8 cellular contexts compared by ENCODE assay signal in genomic region chr3:182710557-182711157, GRCh38.
DNase-seq lines count a peak whose midpoint lies in the region; ATAC-seq, FAIRE-seq and TF ChIP-seq lines count a peak whose summit lies in the region.

No MANE protein-coding gene starts in this region.

- DNase-seq in AG10803 (ENCODE audit: low read depth) (peak; percentile 12), GM13976 (ENCODE audit: low spot score) (peak; percentile 50), PC-3 (peak; percentile 61), epithelial cell of esophagus (ENCODE audit: low read depth) (peak; percentile 30), pancreas (no peak), OCI-M2 (lab: John Stamatoyannopoulos, UW; ENCODE audit: unreplicated experiment) (no peak), NCI-H226 (no peak)

- H3K27me3 ChIP-seq in PC-3 (ENCODE audit: low read length) (no peaks in the 10 kb centered on the region), pancreas (no peaks in the 10 kb centered on the region)

- no peaks in the 10 kb centered on the region for H4K20me1 ChIP-seq in PC-3 (ENCODE audit: low read length)

- peak; percentile 41 for FAIRE-seq in pancreas (lab: Jason Lieb, UNC)

- ATAC-seq in HG03432 (IDR thresholded peaks at IDR 0.05; ENCODE audit: unreplicated experiment) (peak; percentile 64), PC-3 (peak; percentile 64), pancreas (peak in 3 of 4 donors; percentile 51 to 67 (median 58))

- H3K4me1 ChIP-seq in PC-3 (ENCODE audit: insufficient read depth, low read length) (0 out of 2 replicates have a peak, but pooled peaks cover 3% of the 10 kb centered on the region), pancreas (peaks cover 3 to 13% (median 11%) of the 10 kb centered on the region in 3 donors)

- H3K36me3 ChIP-seq in PC-3 (ENCODE audit: low read depth, low read length) (no peaks in the 10 kb centered on the region), pancreas (no peaks in the 10 kb centered on the region)

- TF ChIP-seq CTCF in AG10803 (conservative IDR thresholded peaks at IDR 0.05; ENCODE audit: low read length) (peak; percentile 68), GM13976 (IDR thresholded peaks at IDR 0.05; ENCODE audit: borderline replicate concordance, control extremely low read depth, extremely low read depth, insufficient read depth, missing control alignments) (peak; percentile 40), PC-3 (conservative IDR thresholded peaks at IDR 0.05; ENCODE audit: low read depth, low read length) (peak; percentile 86), epithelial cell of esophagus (IDR thresholded peaks at IDR 0.05; ENCODE audit: insufficient read depth, low read depth, low read length, missing control alignments) (peak; percentile 64), pancreas (IDR thresholded peaks at IDR 0.05) (peak in 2 of 4 donors; percentile 43 to 46)

- in situ Hi-C loops in GM13976 (cut with MboI; ENCODE audit: low sequenced_read_pairs, unreplicated experiment): loop anchor here (25.0 kb wide), 2 partner anchors 402 to 677 kb away; no protein-coding TSS in a partner anchor

- H3K9me3 ChIP-seq in PC-3 (ENCODE audit: low read length) (no peaks in the 10 kb centered on the region), pancreas (no peaks in the 10 kb centered on the region)

- CTCF ChIA-PET in PC-3 (lab: Charles Lee): no interaction called here

- H3K4me2 ChIP-seq in PC-3 (ENCODE audit: low read length): no peak overlapping the region

- no peak overlapping the region for H2AFZ ChIP-seq in PC-3 (ENCODE audit: low read length)

- H3F3A ChIP-seq in PC-3 (ENCODE audit: low read length, unreplicated experiment): no peaks in the 10 kb centered on the region

- POLR2A ChIA-PET in PC-3 (lab: Charles Lee; ENCODE audit: unreplicated experiment): no interaction called here

- no peaks in the 10 kb centered on the region for H3K79me2 ChIP-seq in PC-3 (ENCODE audit: low read length)

- no peak overlapping the region for H3K9ac ChIP-seq in PC-3 (ENCODE audit: low read length)

- no peak overlapping the region for H3K4me3 ChIP-seq in AG10803 (ENCODE audit: low read length)
- no peak overlapping the region for H3K4me3 ChIP-seq in PC-3 (ENCODE audit: low read length)
- H3K4me3 ChIP-seq in epithelial cell of esophagus (ENCODE audit: low read length): no peak overlapping the region
- H3K4me3 ChIP-seq in pancreas: no peak overlapping the region

- H3K9me2 ChIP-seq in PC-3 (replicated peaks; ENCODE audit: low read length): no peaks in the 10 kb centered on the region

- H3K27ac ChIP-seq in PC-3 (ENCODE audit: low read length): no peak overlapping the region
- no peak overlapping the region for H3K27ac ChIP-seq in pancreas

- 39 to 46% methylated on average over 7 of the region's 7 CpGs for WGBS in pancreas, 2 donors

- intact Hi-C loops in PC-3 (cut with micrococcal nuclease) (loop anchor here (5.0 kb wide), 2 partner anchors 197 to 472 kb away; no protein-coding TSS in a partner anchor), pancreas (cut with DNase I) (loop anchor here in 2 of 3 donors (10.0 kb wide), 2 partner anchors 124 to 134 kb away; no protein-coding TSS in a partner anchor)

- BruUV-seq in PC-3 (replicated peaks; lab: Mats Ljungman, UMichigan): no TSS peak

Comparison
In these comparisons a context has a peak if more than half of its experiments do, and no peak if none do; other contexts are left out.
1. DNase-seq: peak in AG10803 (single experiment), GM13976 (single experiment), PC-3 (single experiment) and epithelial cell of esophagus (single experiment); none in pancreas (0 of 6), OCI-M2 (single experiment) and NCI-H226 (single experiment).
2. Peak in every context shown above with its lines, with median percentiles within 50 percentile points of each other: ATAC-seq.